In genomic region chr12:77362871-77363270, GRCh38 we compare ENCODE assay signal across 25 cellular contexts.
DNase-seq lines count a peak whose midpoint lies in the region; FAIRE-seq and TF ChIP-seq lines count a peak whose summit lies in the region.
"Had no signal": no experiment of that assay in that cellular context is flagged by ENCODE, and none has a peak within 500 bp of the region (broad histone marks: within the 10 kb centered on the region; RNA-seq: fewer than 3 reads in every experiment).

No MANE protein-coding gene starts in this region.

- DNase-seq in NCI-H1417 treated with DMSO at 0.1 percent for 48 hours (lab: John Stamatoyannopoulos, UW): peak; percentile 73
- peak; percentile 73 for DNase-seq in NCI-H748 (lab: John Stamatoyannopoulos, UW; ENCODE audit: unreplicated experiment)
- DNase-seq in GM12891 (ENCODE audit: insufficient read length, low spot score): no peak
- no peak for DNase-seq in HuH-7.5 (ENCODE audit: low spot score)
- DNase-seq in osteoblast (ENCODE audit: insufficient read length, low spot score, missing footprints): no peak
- DNase-seq: CD4-positive, CD25-positive, alpha-beta regulatory T cell; COR-L47; DMS 273 treated with DMSO at 0.1 percent for 48 hours; DMS79 treated with DMSO at 0.1 percent for 48 hours; H7; HFFc6; KBM-7; MM.1S; NCI-H1048; NCI-H146; NCI-H2029 treated with DMSO at 0.1 percent for 48 hours; NCI-H226; NCI-H510A treated with DMSO at 0.1 percent for 48 hours; OCI-M1; SJCRH30 had no signal

- no peak for TF ChIP-seq RAD21 in neural cell (conservative IDR thresholded peaks at IDR 0.05)

- H3K36me3 ChIP-seq in neural cell (ENCODE audit: insufficient read depth, low read length) (no peaks in the 10 kb centered on the region), osteoblast (ENCODE audit: insufficient read depth, low read length) (no peaks in the 10 kb centered on the region)
- H3K36me3 ChIP-seq: SJCRH30 had no signal

- FAIRE-seq in GM12891 (lab: Jason Lieb, UNC): no peak
- FAIRE-seq: HepG2, RCC 7860 had no signal

- H3K79me2 ChIP-seq in neural cell (replicated peaks; ENCODE audit: insufficient read depth, low read length): peaks cover 48% of the 10 kb centered on the region
- H3K79me2 ChIP-seq in osteoblast (ENCODE audit: insufficient read depth, low read length): no peaks in the 10 kb centered on the region

- H3K27me3 ChIP-seq in neural cell (ENCODE audit: insufficient read depth, low read depth, low read length) (no peaks in the 10 kb centered on the region), osteoblast (ENCODE audit: insufficient read depth, low read length) (no peaks in the 10 kb centered on the region)
- H3K27me3 ChIP-seq: SJCRH30 had no signal

- TF ChIP-seq CTCF in brain (conservative IDR thresholded peaks at IDR 0.05) (no peak), neural cell (IDR thresholded peaks at IDR 0.05; ENCODE audit: poor library complexity, severe bottlenecking) (no peak), osteoblast (IDR thresholded peaks at IDR 0.05; ENCODE audit: extremely low read depth, low read depth, low read length) (no peak)

- H3K4me3 ChIP-seq in neural cell (ENCODE audit: low read length) (peak overlapping the region; percentile 62), osteoblast (ENCODE audit: insufficient read depth, low read length) (no peak overlapping the region)
- H3K4me3 ChIP-seq: SJCRH30 had no signal

- H3K4me1 Mint-ChIP-seq in brain: peaks cover 72% of the 10 kb centered on the region
- H3K4me1 Mint-ChIP-seq: CD4-positive, CD25-positive, alpha-beta regulatory T cell had no signal

- H4K20me1 ChIP-seq in neural cell (ENCODE audit: insufficient read depth) (no peaks in the 10 kb centered on the region), osteoblast (ENCODE audit: insufficient read depth, low read length) (no peaks in the 10 kb centered on the region)

- peak overlapping the region in 3 of 5 experiments; percentile 29 to 52 (median 34) for H3K27ac Mint-ChIP-seq in brain
- H3K27ac Mint-ChIP-seq: CD4-positive, CD25-positive, alpha-beta regulatory T cell; HFFc6 had no signal

- H3K27ac ChIP-seq in neural cell (ENCODE audit: low read length): peak overlapping the region; percentile 78
- H3K27ac ChIP-seq in osteoblast (ENCODE audit: low read depth, low read length): no peak overlapping the region
- H3K27ac ChIP-seq: HL-60, SJCRH30 had no signal

- no peak for TF ChIP-seq POLR2A in GM12891 (IDR thresholded peaks at IDR 0.05; ENCODE audit: low read depth, low read length)

- H3K9me3 ChIP-seq in neural cell (ENCODE audit: low read length): no peaks in the 10 kb centered on the region
- H3K9me3 ChIP-seq in osteoblast (ENCODE audit: low read depth, low read length): no peaks in the 10 kb centered on the region
- H3K9me3 ChIP-seq: SJCRH30 had no signal

- peaks cover 0 to 5% (median 0%) of the 10 kb centered on the region in 5 experiments for H3K9me3 Mint-ChIP-seq in brain
- H3K9me3 Mint-ChIP-seq: HFFc6 had no signal

- peak overlapping the region in 4 of 5 experiments; percentile 6 to 20 (median 13) for H3K4me3 Mint-ChIP-seq in brain
- H3K4me3 Mint-ChIP-seq: CD4-positive, CD25-positive, alpha-beta regulatory T cell; HFFc6 had no signal

- H2AFZ ChIP-seq in neural cell (ENCODE audit: low read depth, low read length): peak overlapping the region; percentile 18
- no peak overlapping the region for H2AFZ ChIP-seq in osteoblast (ENCODE audit: low read length)

- H3K9me2 ChIP-seq in neural cell (ENCODE audit: insufficient read depth, low read length): no peaks in the 10 kb centered on the region

- no peaks in the 10 kb centered on the region for H3K4me1 ChIP-seq in osteoblast (ENCODE audit: insufficient read depth, low read length)
- H3K4me1 ChIP-seq: SJCRH30 had no signal

- peak overlapping the region; percentile 51 for H3K9ac ChIP-seq in neural cell (ENCODE audit: low read length)

- peak; percentile 89 for TF ChIP-seq EP300 in neural cell (conservative IDR thresholded peaks at IDR 0.05; ENCODE audit: poor library complexity, severe bottlenecking)

- no peaks in the 10 kb centered on the region for H3K27me3 Mint-ChIP-seq in brain
- H3K27me3 Mint-ChIP-seq: CD4-positive, CD25-positive, alpha-beta regulatory T cell had no signal

- H3K4me2 ChIP-seq in neural cell (ENCODE audit: low read length) (peak overlapping the region; percentile 86), osteoblast (ENCODE audit: insufficient read depth, low read length) (no peak overlapping the region)

- H3F3A ChIP-seq in neural cell (ENCODE audit: insufficient read depth, low read length, poor library complexity, severe bottlenecking): no peaks in the 10 kb centered on the region

- peaks cover 28% of the 10 kb centered on the region for H3K36me3 Mint-ChIP-seq in brain
- H3K36me3 Mint-ChIP-seq: CD4-positive, CD25-positive, alpha-beta regulatory T cell had no signal

TF ChIP-seq in neural cell, 6 proteins besides CTCF, POLR2A, EP300 and RAD21:
- TF ChIP-seq MXI1 (conservative IDR thresholded peaks at IDR 0.05; ENCODE audit: poor library complexity, severe bottlenecking) (no peak), SMC3 (conservative IDR thresholded peaks at IDR 0.05; ENCODE audit: poor library complexity) (no peak), POLR2AphosphoS5 (IDR thresholded peaks at IDR 0.05) (peak; percentile 71)

TF ChIP-seq in GM12891, 5 proteins besides CTCF, POLR2A, EP300 and RAD21:
- no peak for TF ChIP-seq POU2F2 (IDR thresholded peaks at IDR 0.05; ENCODE audit: low read depth, low read length)
- TF ChIP-seq SPI1 (IDR thresholded peaks at IDR 0.05; ENCODE audit: low read depth, low read length): no peak
- TF ChIP-seq PAX5 (IDR thresholded peaks at IDR 0.05; ENCODE audit: insufficient read depth, low read length, severe bottlenecking): no peak
- TF ChIP-seq TAF1 (IDR thresholded peaks at IDR 0.05; ENCODE audit: low read depth, low read length): no peak
- no peak for TF ChIP-seq POLR2AphosphoS5 (IDR thresholded peaks at IDR 0.05; ENCODE audit: low read depth, low read length)

Comparison
In these comparisons a context has a peak if more than half of its experiments do, and no peak if none do; other contexts are left out.
1. DNase-seq: peak in NCI-H1417 treated with DMSO at 0.1 percent for 48 hours (single experiment) and NCI-H748 (single experiment); none in GM12891 (single experiment), HuH-7.5 (single experiment) and osteoblast (single experiment).